In genomic region chr14:92122761-92123160, GRCh38 we compare ENCODE assay signal across 8 cellular contexts. TPM values are rescaled to one million over a fixed set of nuclear protein-coding genes. Genes with fewer than 3 reads are reported as not detected.
DNase-seq lines count a peak whose midpoint lies in the region; ATAC-seq and TF ChIP-seq lines count a peak whose summit lies in the region.

No MANE protein-coding gene starts in this region.

- no peak for ATAC-seq in T-cell (replicated peaks in 1 of 4)

- no peaks in the 10 kb centered on the region for H3K27me3 Mint-ChIP-seq in T-cell

- H3K4me3 ChIP-seq in GM12865 (ENCODE audit: low read depth, low read length) (peak overlapping the region; percentile 69), fibroblast of the aortic adventitia (ENCODE audit: low read depth, low read length) (peak overlapping the region; percentile 95), skeletal muscle cell (ENCODE audit: low read depth, low read length) (peak overlapping the region; percentile 94)

- POLR2A ChIA-PET in T-cell (lab: Charles Lee), result interaction anchor here (0.6 to 2.1 kb wide), 7 partner anchors 14 to 1165 kb away, joined by 3 to 14 read pairs (median 4); partner anchors contain the start of genes ATXN3 (in 1 of the 2) and TRIP11 (in 1 of the 2)

- in situ Hi-C loops in GM13977 (cut with MboI; ENCODE audit: low pct_unique_long_range_greater_than_20kb, low sequenced_read_pairs, unreplicated experiment), result no loop called here

- TF ChIP-seq CTCF in GM12865 (IDR thresholded peaks at IDR 0.05; ENCODE audit: insufficient read depth, low read depth, low read length, missing control alignments) (no peak), fibroblast of the aortic adventitia (IDR thresholded peaks at IDR 0.05; ENCODE audit: insufficient read depth, low read length) (no peak), GM13977 (IDR thresholded peaks at IDR 0.05; ENCODE audit: extremely low read depth, insufficient read depth, missing control alignments) (no peak)

- CTCF ChIA-PET in T-cell (lab: Charles Lee), result interaction anchor here (0.6 to 7.3 kb wide), 9 partner anchors 9 to 1365 kb away, joined by 3 to 125 read pairs (median 4); partner anchors contain the start of genes ATXN3 (in 1 of the 2) and TRIP11 (in 1 of the 2)

- peaks cover 45 to 61% (median 57%) of the 10 kb centered on the region in 3 donors for H3K4me1 Mint-ChIP-seq in T-cell

- peak overlapping the region; percentile 100 for H3K27ac Mint-ChIP-seq in T-cell

- peak; percentile 37 for DNase-seq in GM12865 (ENCODE audit: low read depth)
- no peak for DNase-seq in T-cell
- peak; percentile 14 for DNase-seq in fibroblast of the aortic adventitia (ENCODE audit: low read depth)
- no peak for DNase-seq in skeletal muscle cell (ENCODE audit: low read depth)
- DNase-seq in stimulated activated CD4-positive, alpha-beta T cell treated with anti-CD3 and anti-CD28 coated beads, Interleukin-2, amount 100 ng/mL, for 24 hours, result no peak
- no peak for DNase-seq in NK-92 treated with Interleukin-12 subunit alpha and Interleukin-12 subunit beta, amount 100 ng/mL, for 24 hours (lab: John Stamatoyannopoulos, UW)
- no peak for DNase-seq in 8988T
- DNase-seq in GM13977 (ENCODE audit: low spot score), result no peak

- H3K9me3 Mint-ChIP-seq in T-cell, result no peaks in the 10 kb centered on the region

- peaks cover 10% of the 10 kb centered on the region for H3K36me3 Mint-ChIP-seq in T-cell

- H3K4me3 Mint-ChIP-seq in T-cell, result peak overlapping the region; percentile 98 to 99 (median 98)

RNA-seq across cellular contexts. Expression of gene CPSF2, which starts 1.0 kb away (rescaled TPM):
- total RNA-seq in T-cell (10 to 100 TPM; 27.6 to 57.4 (median 45.5) TPM), fibroblast of the aortic adventitia (ENCODE audit: low replicate concordance) (58.1 and 58.3 TPM in 2 replicates)

RNA-seq across cellular contexts. Expression of gene NDUFB1, which starts 1.3 kb away (rescaled TPM):
- total RNA-seq in T-cell, result 10 to 100 TPM; 40.1 to 81.1 (median 75.0) TPM
- total RNA-seq in fibroblast of the aortic adventitia (ENCODE audit: low replicate concordance), result 286 and 765 TPM in 2 replicates

RNA-seq across cellular contexts. Expression of gene ATXN3, which starts 16.4 kb away (rescaled TPM):
- total RNA-seq in T-cell (10 to 100 TPM; 31.0 to 50.2 (median 41.8) TPM), fibroblast of the aortic adventitia (ENCODE audit: low replicate concordance) (30.2 and 53.1 TPM in 2 replicates)

Comparison
In these comparisons a context has a peak if more than half of its experiments do, and no peak if none do; other contexts are left out.
1. DNase-seq: peak in GM12865 (single experiment) and fibroblast of the aortic adventitia (single experiment); none in T-cell (0 of 34), skeletal muscle cell (single experiment), stimulated activated CD4-positive, alpha-beta T cell treated with anti-CD3 and anti-CD28 coated beads, Interleukin-2, amount 100 ng/mL, for 24 hours (0 of 2), NK-92 treated with Interleukin-12 subunit alpha and Interleukin-12 subunit beta, amount 100 ng/mL, for 24 hours (single experiment), 8988T (single experiment) and GM13977 (single experiment).
2. Peak in every context shown above with its lines, with median percentiles within 50 percentile points of each other: H3K4me3 ChIP-seq.